Comparison of ENCODE assay signal across 8 cellular contexts in genomic region chr10:14185501-14186045, GRCh38.
DNase-seq lines count a peak whose midpoint lies in the region; ATAC-seq and TF ChIP-seq lines count a peak whose summit lies in the region.

No MANE protein-coding gene starts in this region.

- intact Hi-C loops in prostate gland (cut with DNase I) (no loop called here), esophagus muscularis mucosa (cut with DNase I) (no loop called here)

- peak overlapping the region; percentile 45 to 54 for H3K27ac ChIP-seq in prostate gland
- no peak overlapping the region for H3K27ac ChIP-seq in esophagus muscularis mucosa (replicated peaks in 1 of 4)

- in situ Hi-C loops in G401 (cut with HindIII; ENCODE audit: low sequenced_read_pairs), result no loop called here

- TF ChIP-seq CTCF in prostate gland (IDR thresholded peaks at IDR 0.05) (no peak), esophagus muscularis mucosa (IDR thresholded peaks at IDR 0.05) (no peak)

- DNase-seq in G401 (ENCODE audit: low spot score), result peak; percentile 64
- DNase-seq in HT1080 (ENCODE audit: low read depth), result peak; percentile 99
- DNase-seq in T-helper 1 cell, result peak in 4 of 5 donors; percentile 30 to 82 (median 42)
- peak; percentile 72 for DNase-seq in dermis blood vessel endothelial cell
- DNase-seq in prostate gland (ENCODE audit: low spot score), result no peak
- DNase-seq in NCI-H345 treated with DMSO at 0.1 percent for 48 hours (lab: John Stamatoyannopoulos, UW; ENCODE audit: unreplicated experiment), result no peak
- DNase-seq in esophagus muscularis mucosa (ENCODE audit: extremely low spot score), result no peak

- TF ChIP-seq POLR2A in prostate gland (IDR thresholded peaks at IDR 0.05) (no peak), esophagus muscularis mucosa (IDR thresholded peaks at IDR 0.05; ENCODE audit: low read depth) (no peak)

- H3K4me3 ChIP-seq in prostate gland, result no peak overlapping the region
- H3K4me3 ChIP-seq in esophagus muscularis mucosa, result no peak overlapping the region

- H3K36me3 ChIP-seq in prostate gland (no peaks in the 10 kb centered on the region), esophagus muscularis mucosa (no peaks in the 10 kb centered on the region)

- H3K27me3 ChIP-seq in prostate gland (replicated peaks; ENCODE audit: insufficient read depth) (no peaks in the 10 kb centered on the region), esophagus muscularis mucosa (peaks cover 0 to 14% (median 3%) of the 10 kb centered on the region in 4 donors)

- H3K4me1 ChIP-seq in prostate gland (replicated peaks) (no peaks in the 10 kb centered on the region), esophagus muscularis mucosa (no peaks in the 10 kb centered on the region)

- H3K9me3 ChIP-seq in prostate gland (no peaks in the 10 kb centered on the region), esophagus muscularis mucosa (no peaks in the 10 kb centered on the region)

- no peak for TF ChIP-seq EP300 in esophagus muscularis mucosa (IDR thresholded peaks at IDR 0.05)

- WGBS in prostate gland, result 32% methylated on average over 5 of the region's 5 CpGs
- 82% methylated on average over 5 of the region's 5 CpGs for WGBS in esophagus muscularis mucosa

- peak; percentile 76 for ATAC-seq in GM21529 (IDR thresholded peaks at IDR 0.05; ENCODE audit: unreplicated experiment)

Comparison
In these comparisons a context has a peak if more than half of its experiments do, and no peak if none do; other contexts are left out.
1. DNase-seq: peak in G401 (single experiment), HT1080 (single experiment), T-helper 1 cell (4 of 5) and dermis blood vessel endothelial cell (single experiment); none in prostate gland (single experiment), NCI-H345 treated with DMSO at 0.1 percent for 48 hours (single experiment) and esophagus muscularis mucosa (single experiment).
2. H3K27ac ChIP-seq: peak in prostate gland (2 of 2); none in esophagus muscularis mucosa (0 of 4).